8 cellular contexts compared by ENCODE assay signal in the genomic region with DNA sequence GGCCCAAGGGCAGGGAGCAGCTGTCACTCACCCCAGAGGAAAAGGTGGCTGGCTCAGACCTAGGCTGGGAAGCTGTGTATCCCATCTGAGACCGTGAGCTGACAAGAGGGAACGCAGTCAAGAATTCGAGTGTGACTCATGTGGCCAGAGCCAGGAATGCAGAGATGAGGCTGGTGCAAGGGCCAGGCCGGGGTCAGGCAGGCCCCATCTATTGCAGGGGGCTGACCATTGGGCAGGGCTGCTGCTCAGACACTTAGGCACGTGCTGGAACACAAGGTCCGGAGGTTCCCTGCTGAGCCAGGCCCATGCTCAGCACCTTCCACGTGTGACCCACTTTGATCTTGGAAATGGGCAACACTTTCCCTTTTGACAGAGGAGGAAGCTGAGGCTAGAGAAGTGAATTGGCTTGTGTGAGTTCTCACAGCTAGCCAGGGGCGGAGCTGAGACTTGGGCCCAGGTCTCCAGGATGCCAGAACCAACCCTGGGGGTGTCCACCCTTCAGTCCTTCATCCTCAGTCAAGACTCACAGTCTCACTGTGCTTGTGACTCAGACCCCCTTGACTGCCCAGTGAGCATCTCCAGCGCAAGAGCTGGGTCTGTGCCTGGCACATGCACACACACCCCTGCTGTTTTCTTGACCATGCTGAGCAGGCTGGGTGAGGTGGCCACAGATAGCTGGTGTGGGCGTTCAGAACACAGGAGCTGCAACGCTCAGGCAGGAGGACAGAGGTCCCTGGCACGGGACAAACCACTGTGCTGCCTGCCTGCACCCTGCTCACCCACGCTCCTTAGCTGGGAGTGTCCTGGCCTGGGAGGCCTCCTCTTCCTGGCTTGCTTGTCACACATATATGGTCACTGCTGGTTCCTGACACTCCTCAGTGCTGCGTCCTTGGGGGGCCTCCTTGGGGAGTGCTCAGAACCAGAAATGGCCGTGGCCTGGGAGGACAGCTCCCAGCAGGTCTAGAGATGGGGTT. TPM values are rescaled to one million over a fixed set of nuclear protein-coding genes. Genes with fewer than 3 reads are reported as not detected.
DNase-seq lines count a peak whose midpoint lies in the region; ATAC-seq, FAIRE-seq and TF ChIP-seq lines count a peak whose summit lies in the region.

No MANE protein-coding gene starts in this region.

- peak; percentile 72 for ATAC-seq in left ventricle myocardium superior

- intact Hi-C loops in left ventricle myocardium superior (cut with micrococcal nuclease): no loop called here

- TF ChIP-seq CTCF in D721Med (IDR thresholded peaks at IDR 0.05; ENCODE audit: insufficient read depth, missing control alignments): no peak

- peak; percentile 76 for DNase-seq in HS-5 (ENCODE audit: low read depth)
- peak; percentile 89 for DNase-seq in astrocyte of the hippocampus (ENCODE audit: low read depth, low spot score)
- DNase-seq in left ventricle myocardium superior: peak; percentile 34
- peak; percentile 76 for DNase-seq in stromal cell of bone marrow (ENCODE audit: low read depth)
- no peak for DNase-seq in stimulated activated naive CD4-positive, alpha-beta T cell (lab: John Stamatoyannopoulos, UW)
- no peak for DNase-seq in D721Med (ENCODE audit: insufficient read length, low spot score)
- no peak for DNase-seq in activated gamma-delta T cell treated with Interleukin-2 at 50 U/mL for 16 hours
- no peak for DNase-seq in NCI-H1105 (lab: John Stamatoyannopoulos, UW)

- FAIRE-seq in D721Med (lab: Jason Lieb, UNC): no peak

RNA-seq across cellular contexts. Expression of gene PPIF, which starts 47.6 kb away (rescaled TPM):
- total RNA-seq in left ventricle myocardium superior: 139 TPM

Comparison
In these comparisons a context has a peak if more than half of its experiments do, and no peak if none do; other contexts are left out.
1. DNase-seq: peak in HS-5 (single experiment), astrocyte of the hippocampus (single experiment), left ventricle myocardium superior (single experiment) and stromal cell of bone marrow (single experiment); none in stimulated activated naive CD4-positive, alpha-beta T cell (0 of 6), D721Med (single experiment), activated gamma-delta T cell treated with Interleukin-2 at 50 U/mL for 16 hours (single experiment) and NCI-H1105 (single experiment).